1 cellular context compared by ENCODE assay signal in the genomic region with DNA sequence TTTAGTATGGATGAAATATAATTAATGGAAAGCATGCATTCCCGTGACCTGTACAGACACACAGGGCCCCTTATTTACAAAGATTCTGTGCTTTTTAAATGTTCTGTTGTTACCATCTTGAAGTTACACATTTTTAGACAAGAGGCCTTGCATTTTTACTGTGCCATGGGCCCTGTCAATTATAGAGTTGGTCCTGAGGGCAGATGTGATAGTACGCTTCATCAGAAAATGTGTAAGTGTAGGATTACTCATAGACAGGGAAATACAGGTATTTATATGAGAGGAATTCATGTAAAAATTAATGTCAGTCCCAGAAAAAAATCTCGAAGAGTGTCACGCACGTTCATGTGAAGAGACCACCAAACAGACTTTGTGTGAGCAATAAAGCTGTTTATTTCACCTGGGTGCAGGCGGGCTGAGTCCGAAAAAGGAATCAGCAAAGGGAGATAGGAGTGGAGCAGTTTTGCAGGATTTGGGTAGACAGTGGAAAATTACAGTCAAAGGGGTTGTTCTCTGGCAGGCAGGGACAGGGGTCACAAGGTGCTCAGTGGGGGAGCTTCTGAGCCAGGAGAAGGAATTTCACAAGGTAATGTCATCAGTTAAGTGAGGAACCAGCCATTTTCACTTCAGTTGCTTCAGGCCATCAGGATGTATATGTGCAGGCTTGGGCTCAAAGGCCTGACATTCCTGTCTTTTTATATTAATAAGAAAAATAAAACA.
TF ChIP-seq lines count a peak whose summit lies in the region.

No MANE protein-coding gene starts in this region.

TF ChIP-seq in GM23338, 12 proteins besides CTCF, POLR2A, EP300 and RAD21 (continued from another document):
- TF ChIP-seq REST (IDR thresholded peaks at IDR 0.05; ENCODE audit: unreplicated experiment) (no peak), EZH2 (IDR thresholded peaks at IDR 0.05; ENCODE audit: low read depth, unreplicated experiment) (no peak), JUNB (IDR thresholded peaks at IDR 0.05; ENCODE audit: unreplicated experiment) (no peak), ETS1 (IDR thresholded peaks at IDR 0.05) (no peak), NANOG (IDR thresholded peaks at IDR 0.05; ENCODE audit: borderline replicate concordance) (no peak), ZNF462 (CRISPR knock-in tag; IDR thresholded peaks at IDR 0.05) (no peak), EZH2phosphoT487 (IDR thresholded peaks at IDR 0.05; ENCODE audit: unreplicated experiment) (no peak), STAT1 (IDR thresholded peaks at IDR 0.05; ENCODE audit: unreplicated experiment) (no peak), POLR2AphosphoS5 (IDR thresholded peaks at IDR 0.05; ENCODE audit: low read depth) (no peak)
